In the genomic region with DNA sequence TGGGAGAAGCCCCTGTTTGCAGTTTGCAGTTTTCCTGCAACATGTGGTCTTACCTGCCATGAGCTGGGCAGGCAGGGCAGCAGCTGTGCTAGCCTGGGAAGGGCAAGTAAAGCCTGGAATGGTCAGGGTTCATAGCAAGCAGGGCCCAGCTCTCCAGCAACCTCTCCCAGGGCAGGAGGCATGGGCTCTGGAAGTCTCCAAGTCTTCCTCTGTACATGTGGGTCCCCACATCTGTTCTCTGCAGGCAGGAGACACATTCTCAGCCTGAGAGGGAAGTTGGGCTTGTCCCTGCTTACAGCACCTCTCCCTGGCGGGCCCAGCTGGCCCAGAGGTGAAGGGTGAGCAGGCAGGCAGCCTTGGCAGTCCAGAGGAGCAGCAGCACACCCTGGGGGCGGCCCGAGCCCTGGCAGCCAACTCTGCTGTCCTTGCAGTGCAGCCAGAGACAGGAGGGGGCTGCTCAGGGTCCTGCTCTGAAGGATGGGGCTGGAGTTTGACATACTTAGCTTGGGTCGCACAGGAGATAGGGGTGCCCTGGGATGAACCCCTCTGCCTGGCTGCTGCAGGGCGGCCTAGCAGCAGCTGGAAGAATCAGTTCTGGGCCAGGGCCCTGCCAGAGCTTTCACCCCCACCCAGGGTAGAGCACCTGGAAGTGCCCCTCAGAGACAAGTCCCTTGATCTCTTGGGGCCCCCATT, we compare ENCODE assay signal across 1 cellular context.
TF ChIP-seq lines count a peak whose summit lies in the region.

No MANE protein-coding gene starts in this region.

TF ChIP-seq in HepG2, 621 proteins besides CTCF, POLR2A, EP300 and RAD21 (continued from another document and continues in another):
- TF ChIP-seq, protein P1, sequence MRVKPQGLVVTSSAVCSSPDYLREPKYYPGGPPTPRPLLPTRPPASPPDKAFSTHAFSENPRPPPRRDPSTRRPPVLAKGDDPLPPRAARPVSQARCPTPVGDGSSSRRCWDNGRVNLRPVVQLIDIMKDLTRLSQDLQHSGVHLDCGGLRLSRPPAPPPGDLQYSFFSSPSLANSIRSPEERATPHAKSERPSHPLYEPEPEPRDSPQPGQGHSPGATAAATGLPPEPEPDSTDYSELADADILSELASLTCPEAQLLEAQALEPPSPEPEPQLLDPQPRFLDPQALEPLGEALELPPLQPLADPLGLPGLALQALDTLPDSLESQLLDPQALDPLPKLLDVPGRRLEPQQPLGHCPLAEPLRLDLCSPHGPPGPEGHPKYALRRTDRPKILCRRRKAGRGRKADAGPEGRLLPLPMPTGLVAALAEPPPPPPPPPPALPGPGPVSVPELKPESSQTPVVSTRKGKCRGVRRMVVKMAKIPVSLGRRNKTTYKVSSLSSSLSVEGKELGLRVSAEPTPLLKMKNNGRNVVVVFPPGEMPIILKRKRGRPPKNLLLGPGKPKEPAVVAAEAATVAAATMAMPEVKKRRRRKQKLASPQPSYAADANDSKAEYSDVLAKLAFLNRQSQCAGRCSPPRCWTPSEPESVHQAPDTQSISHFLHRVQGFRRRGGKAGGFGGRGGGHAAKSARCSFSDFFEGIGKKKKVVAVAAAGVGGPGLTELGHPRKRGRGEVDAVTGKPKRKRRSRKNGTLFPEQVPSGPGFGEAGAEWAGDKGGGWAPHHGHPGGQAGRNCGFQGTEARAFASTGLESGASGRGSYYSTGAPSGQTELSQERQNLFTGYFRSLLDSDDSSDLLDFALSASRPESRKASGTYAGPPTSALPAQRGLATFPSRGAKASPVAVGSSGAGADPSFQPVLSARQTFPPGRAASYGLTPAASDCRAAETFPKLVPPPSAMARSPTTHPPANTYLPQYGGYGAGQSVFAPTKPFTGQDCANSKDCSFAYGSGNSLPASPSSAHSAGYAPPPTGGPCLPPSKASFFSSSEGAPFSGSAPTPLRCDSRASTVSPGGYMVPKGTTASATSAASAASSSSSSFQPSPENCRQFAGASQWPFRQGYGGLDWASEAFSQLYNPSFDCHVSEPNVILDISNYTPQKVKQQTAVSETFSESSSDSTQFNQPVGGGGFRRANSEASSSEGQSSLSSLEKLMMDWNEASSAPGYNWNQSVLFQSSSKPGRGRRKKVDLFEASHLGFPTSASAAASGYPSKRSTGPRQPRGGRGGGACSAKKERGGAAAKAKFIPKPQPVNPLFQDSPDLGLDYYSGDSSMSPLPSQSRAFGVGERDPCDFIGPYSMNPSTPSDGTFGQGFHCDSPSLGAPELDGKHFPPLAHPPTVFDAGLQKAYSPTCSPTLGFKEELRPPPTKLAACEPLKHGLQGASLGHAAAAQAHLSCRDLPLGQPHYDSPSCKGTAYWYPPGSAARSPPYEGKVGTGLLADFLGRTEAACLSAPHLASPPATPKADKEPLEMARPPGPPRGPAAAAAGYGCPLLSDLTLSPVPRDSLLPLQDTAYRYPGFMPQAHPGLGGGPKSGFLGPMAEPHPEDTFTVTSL (CRISPR knock-in tag; IDR thresholded peaks at IDR 0.05; ENCODE audit: borderline replicate concordance): no peak; the same call in 1 of the 2 replicates
- TF ChIP-seq ZNF747 (CRISPR knock-in tag; IDR thresholded peaks at IDR 0.05; ENCODE audit: borderline replicate concordance): peak; percentile 45; the same call in 1 of the 2 replicates
- TF ChIP-seq, protein P2, sequence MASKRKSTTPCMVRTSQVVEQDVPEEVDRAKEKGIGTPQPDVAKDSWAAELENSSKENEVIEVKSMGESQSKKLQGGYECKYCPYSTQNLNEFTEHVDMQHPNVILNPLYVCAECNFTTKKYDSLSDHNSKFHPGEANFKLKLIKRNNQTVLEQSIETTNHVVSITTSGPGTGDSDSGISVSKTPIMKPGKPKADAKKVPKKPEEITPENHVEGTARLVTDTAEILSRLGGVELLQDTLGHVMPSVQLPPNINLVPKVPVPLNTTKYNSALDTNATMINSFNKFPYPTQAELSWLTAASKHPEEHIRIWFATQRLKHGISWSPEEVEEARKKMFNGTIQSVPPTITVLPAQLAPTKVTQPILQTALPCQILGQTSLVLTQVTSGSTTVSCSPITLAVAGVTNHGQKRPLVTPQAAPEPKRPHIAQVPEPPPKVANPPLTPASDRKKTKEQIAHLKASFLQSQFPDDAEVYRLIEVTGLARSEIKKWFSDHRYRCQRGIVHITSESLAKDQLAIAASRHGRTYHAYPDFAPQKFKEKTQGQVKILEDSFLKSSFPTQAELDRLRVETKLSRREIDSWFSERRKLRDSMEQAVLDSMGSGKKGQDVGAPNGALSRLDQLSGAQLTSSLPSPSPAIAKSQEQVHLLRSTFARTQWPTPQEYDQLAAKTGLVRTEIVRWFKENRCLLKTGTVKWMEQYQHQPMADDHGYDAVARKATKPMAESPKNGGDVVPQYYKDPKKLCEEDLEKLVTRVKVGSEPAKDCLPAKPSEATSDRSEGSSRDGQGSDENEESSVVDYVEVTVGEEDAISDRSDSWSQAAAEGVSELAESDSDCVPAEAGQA (IDR thresholded peaks at IDR 0.05; ENCODE audit: low read depth): peak; percentile 37; the same call in 1 of the 2 replicates
- TF ChIP-seq, protein P2 (CRISPR knock-in tag; IDR thresholded peaks at IDR 0.05; ENCODE audit: borderline replicate concordance): no peak
- TF ChIP-seq, protein P3, sequence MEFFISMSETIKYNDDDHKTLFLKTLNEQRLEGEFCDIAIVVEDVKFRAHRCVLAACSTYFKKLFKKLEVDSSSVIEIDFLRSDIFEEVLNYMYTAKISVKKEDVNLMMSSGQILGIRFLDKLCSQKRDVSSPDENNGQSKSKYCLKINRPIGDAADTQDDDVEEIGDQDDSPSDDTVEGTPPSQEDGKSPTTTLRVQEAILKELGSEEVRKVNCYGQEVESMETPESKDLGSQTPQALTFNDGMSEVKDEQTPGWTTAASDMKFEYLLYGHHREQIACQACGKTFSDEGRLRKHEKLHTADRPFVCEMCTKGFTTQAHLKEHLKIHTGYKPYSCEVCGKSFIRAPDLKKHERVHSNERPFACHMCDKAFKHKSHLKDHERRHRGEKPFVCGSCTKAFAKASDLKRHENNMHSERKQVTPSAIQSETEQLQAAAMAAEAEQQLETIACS (CRISPR knock-in tag; IDR thresholded peaks at IDR 0.05): no peak
- no peak for TF ChIP-seq ZSCAN12 (CRISPR knock-in tag; IDR thresholded peaks at IDR 0.05)
- TF ChIP-seq, protein P4, sequence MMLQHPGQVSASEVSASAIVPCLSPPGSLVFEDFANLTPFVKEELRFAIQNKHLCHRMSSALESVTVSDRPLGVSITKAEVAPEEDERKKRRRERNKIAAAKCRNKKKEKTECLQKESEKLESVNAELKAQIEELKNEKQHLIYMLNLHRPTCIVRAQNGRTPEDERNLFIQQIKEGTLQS (CRISPR knock-in tag; IDR thresholded peaks at IDR 0.05): no peak
- peak; percentile 71; the same call in 1 of the 2 replicates for TF ChIP-seq HNRNPL (IDR thresholded peaks at IDR 0.05; ENCODE audit: low read depth, low read length)
- no peak for TF ChIP-seq ZNF616 (CRISPR knock-in tag; IDR thresholded peaks at IDR 0.05; ENCODE audit: low read depth)
- no peak for TF ChIP-seq MZF1 (CRISPR knock-in tag; IDR thresholded peaks at IDR 0.05; ENCODE audit: borderline replicate concordance)
- TF ChIP-seq, protein P5, sequence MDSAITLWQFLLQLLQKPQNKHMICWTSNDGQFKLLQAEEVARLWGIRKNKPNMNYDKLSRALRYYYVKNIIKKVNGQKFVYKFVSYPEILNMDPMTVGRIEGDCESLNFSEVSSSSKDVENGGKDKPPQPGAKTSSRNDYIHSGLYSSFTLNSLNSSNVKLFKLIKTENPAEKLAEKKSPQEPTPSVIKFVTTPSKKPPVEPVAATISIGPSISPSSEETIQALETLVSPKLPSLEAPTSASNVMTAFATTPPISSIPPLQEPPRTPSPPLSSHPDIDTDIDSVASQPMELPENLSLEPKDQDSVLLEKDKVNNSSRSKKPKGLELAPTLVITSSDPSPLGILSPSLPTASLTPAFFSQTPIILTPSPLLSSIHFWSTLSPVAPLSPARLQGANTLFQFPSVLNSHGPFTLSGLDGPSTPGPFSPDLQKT (CRISPR knock-in tag; IDR thresholded peaks at IDR 0.05; ENCODE audit: borderline replicate concordance): no peak
- 0 out of 2 replicates have a peak, but pooled peaks have one; percentile 26 for TF ChIP-seq GLI4 (CRISPR knock-in tag; IDR thresholded peaks at IDR 0.05; ENCODE audit: borderline replicate concordance)
- TF ChIP-seq POGZ (CRISPR knock-in tag; IDR thresholded peaks at IDR 0.05): peak; percentile 59; the same call in 1 of the 2 replicates
- TF ChIP-seq ZNF549 (CRISPR knock-in tag; IDR thresholded peaks at IDR 0.05): no peak
- TF ChIP-seq, protein P6, sequence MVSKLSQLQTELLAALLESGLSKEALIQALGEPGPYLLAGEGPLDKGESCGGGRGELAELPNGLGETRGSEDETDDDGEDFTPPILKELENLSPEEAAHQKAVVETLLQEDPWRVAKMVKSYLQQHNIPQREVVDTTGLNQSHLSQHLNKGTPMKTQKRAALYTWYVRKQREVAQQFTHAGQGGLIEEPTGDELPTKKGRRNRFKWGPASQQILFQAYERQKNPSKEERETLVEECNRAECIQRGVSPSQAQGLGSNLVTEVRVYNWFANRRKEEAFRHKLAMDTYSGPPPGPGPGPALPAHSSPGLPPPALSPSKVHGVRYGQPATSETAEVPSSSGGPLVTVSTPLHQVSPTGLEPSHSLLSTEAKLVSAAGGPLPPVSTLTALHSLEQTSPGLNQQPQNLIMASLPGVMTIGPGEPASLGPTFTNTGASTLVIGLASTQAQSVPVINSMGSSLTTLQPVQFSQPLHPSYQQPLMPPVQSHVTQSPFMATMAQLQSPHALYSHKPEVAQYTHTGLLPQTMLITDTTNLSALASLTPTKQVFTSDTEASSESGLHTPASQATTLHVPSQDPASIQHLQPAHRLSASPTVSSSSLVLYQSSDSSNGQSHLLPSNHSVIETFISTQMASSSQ (IDR thresholded peaks at IDR 0.05; ENCODE audit: low read depth): no peak
- TF ChIP-seq, protein P6 (CRISPR knock-in tag; IDR thresholded peaks at IDR 0.05; ENCODE audit: borderline replicate concordance): no peak; the same call in 1 of the 2 replicates
- TF ChIP-seq, protein P7, sequence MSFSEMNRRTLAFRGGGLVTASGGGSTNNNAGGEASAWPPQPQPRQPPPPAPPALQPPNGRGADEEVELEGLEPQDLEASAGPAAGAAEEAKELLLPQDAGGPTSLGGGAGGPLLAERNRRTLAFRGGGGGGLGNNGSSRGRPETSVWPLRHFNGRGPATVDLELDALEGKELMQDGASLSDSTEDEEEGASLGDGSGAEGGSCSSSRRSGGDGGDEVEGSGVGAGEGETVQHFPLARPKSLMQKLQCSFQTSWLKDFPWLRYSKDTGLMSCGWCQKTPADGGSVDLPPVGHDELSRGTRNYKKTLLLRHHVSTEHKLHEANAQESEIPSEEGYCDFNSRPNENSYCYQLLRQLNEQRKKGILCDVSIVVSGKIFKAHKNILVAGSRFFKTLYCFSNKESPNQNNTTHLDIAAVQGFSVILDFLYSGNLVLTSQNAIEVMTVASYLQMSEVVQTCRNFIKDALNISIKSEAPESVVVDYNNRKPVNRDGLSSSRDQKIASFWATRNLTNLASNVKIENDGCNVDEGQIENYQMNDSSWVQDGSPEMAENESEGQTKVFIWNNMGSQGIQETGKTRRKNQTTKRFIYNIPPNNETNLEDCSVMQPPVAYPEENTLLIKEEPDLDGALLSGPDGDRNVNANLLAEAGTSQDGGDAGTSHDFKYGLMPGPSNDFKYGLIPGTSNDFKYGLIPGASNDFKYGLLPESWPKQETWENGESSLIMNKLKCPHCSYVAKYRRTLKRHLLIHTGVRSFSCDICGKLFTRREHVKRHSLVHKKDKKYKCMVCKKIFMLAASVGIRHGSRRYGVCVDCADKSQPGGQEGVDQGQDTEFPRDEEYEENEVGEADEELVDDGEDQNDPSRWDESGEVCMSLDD (CRISPR knock-in tag; IDR thresholded peaks at IDR 0.05; ENCODE audit: borderline replicate concordance): no peak
- TF ChIP-seq, protein P8, sequence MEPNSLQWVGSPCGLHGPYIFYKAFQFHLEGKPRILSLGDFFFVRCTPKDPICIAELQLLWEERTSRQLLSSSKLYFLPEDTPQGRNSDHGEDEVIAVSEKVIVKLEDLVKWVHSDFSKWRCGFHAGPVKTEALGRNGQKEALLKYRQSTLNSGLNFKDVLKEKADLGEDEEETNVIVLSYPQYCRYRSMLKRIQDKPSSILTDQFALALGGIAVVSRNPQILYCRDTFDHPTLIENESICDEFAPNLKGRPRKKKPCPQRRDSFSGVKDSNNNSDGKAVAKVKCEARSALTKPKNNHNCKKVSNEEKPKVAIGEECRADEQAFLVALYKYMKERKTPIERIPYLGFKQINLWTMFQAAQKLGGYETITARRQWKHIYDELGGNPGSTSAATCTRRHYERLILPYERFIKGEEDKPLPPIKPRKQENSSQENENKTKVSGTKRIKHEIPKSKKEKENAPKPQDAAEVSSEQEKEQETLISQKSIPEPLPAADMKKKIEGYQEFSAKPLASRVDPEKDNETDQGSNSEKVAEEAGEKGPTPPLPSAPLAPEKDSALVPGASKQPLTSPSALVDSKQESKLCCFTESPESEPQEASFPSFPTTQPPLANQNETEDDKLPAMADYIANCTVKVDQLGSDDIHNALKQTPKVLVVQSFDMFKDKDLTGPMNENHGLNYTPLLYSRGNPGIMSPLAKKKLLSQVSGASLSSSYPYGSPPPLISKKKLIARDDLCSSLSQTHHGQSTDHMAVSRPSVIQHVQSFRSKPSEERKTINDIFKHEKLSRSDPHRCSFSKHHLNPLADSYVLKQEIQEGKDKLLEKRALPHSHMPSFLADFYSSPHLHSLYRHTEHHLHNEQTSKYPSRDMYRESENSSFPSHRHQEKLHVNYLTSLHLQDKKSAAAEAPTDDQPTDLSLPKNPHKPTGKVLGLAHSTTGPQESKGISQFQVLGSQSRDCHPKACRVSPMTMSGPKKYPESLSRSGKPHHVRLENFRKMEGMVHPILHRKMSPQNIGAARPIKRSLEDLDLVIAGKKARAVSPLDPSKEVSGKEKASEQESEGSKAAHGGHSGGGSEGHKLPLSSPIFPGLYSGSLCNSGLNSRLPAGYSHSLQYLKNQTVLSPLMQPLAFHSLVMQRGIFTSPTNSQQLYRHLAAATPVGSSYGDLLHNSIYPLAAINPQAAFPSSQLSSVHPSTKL (CRISPR knock-in tag; IDR thresholded peaks at IDR 0.05): peak; percentile 50
